ENCODE assay signal across 8 cellular contexts in genomic region chr6:29942275-29943052, GRCh38. TPM values are rescaled to one million over a fixed set of nuclear protein-coding genes. Genes with fewer than 3 reads are reported as not detected.
DNase-seq lines count a peak whose midpoint lies in the region; ATAC-seq, FAIRE-seq and TF ChIP-seq lines count a peak whose summit lies in the region.

Gene HLA-A (plus strand): TSS chr6:29942532. CDS start chr6:29942554, 22 bp downstream.

- peaks cover 0 to 6% of the 10 kb centered on the region in 2 donors for H3K36me3 ChIP-seq in kidney (ENCODE audit: control insufficient read depth in 1 of 2, insufficient read depth in 2 of 2, low read length in 2 of 2)

- TF ChIP-seq POLR2A in GM19099 (IDR thresholded peaks at IDR 0.05; ENCODE audit: extremely low read depth, insufficient read length, low read depth), result peak; percentile 95

- TF ChIP-seq CTCF in kidney (IDR thresholded peaks at IDR 0.05; ENCODE audit: borderline replicate concordance, extremely low read depth, insufficient read depth), result no peak

- H3K4me1 ChIP-seq in kidney (ENCODE audit: control insufficient read depth in 1 of 2, insufficient read depth in 1 of 2, low read depth in 1 of 2, low read length in 2 of 2), result peaks cover 5 to 7% of the 10 kb centered on the region in 2 donors

- H3K9ac ChIP-seq in kidney (ENCODE audit: low read length in 2 of 2), result peak within 1 kb of the TSS; percentile 71 to 90

- peak within 1 kb of the TSS; percentile 64 to 75 for H3K4me3 ChIP-seq in kidney (ENCODE audit: low read length in 2 of 2)

- H3K27ac ChIP-seq in kidney (ENCODE audit: low read depth in 2 of 2, low read length in 2 of 2), result peak within 1 kb of the TSS; percentile 92 to 94

- DNase-seq in AG20443 (ENCODE audit: low spot score) (peak; percentile 95), NCI-H460 (ENCODE audit: extremely low read depth, low read depth) (peak; percentile 91), cerebellum (ENCODE audit: low spot score) (peak; percentile 93), kidney (peak; percentile 97)
- DNase-seq in activated CD4-positive, alpha-beta T cell treated with anti-CD3 and anti-CD28 coated beads for 24 hours (ENCODE audit: low read depth in 2 of 2), result peak; percentile 83 to 87
- peak; percentile 83 to 89 for DNase-seq in stimulated activated CD4-positive, alpha-beta T cell treated with anti-CD3 and anti-CD28 coated beads, Interleukin-15, amount 100 ng/mL, for 1 hour (ENCODE audit: low read depth in 1 of 2, low spot score in 1 of 2)

- intact Hi-C loops in kidney (cut with DNase I), result no loop called here

- ATAC-seq in HG03378 (IDR thresholded peaks at IDR 0.05; ENCODE audit: unreplicated experiment), result peak; percentile 87

- H3K9me3 ChIP-seq in kidney (ENCODE audit: control insufficient read depth in 1 of 2, low read length in 2 of 2), result no peaks in the 10 kb centered on the region

- FAIRE-seq in kidney (lab: Jason Lieb, UNC), result peak; percentile 85

RNA-seq across cellular contexts. Expression of gene HLA-A, which starts in this region (rescaled TPM):
- 605 and 660 TPM in 2 replicates for total RNA-seq in NCI-H460 (2014; rRNA removed; shearing (Covaris generic))
- polyA plus RNA-seq in NCI-H460 (2014; cell fraction: nucleus; rRNA removed), result 738 and 770 TPM in 2 replicates
- total RNA-seq in cerebellum, result 38.9 TPM
- total RNA-seq in kidney, result 695 TPM
- 1,143 TPM for polyA plus RNA-seq in kidney (ENCODE audit: insufficient read depth, low read depth, low replicate concordance)

Comparison
In these comparisons a context has a peak if more than half of its experiments do, and no peak if none do; other contexts are left out.
1. Peak in every context shown above with its lines: DNase-seq, ATAC-seq, H3K4me3 ChIP-seq and H3K27ac ChIP-seq.
2. RNA of gene HLA-A (total RNA-seq): 695 TPM in kidney (single experiment) and 605 to 660 TPM in NCI-H460; 38.9 TPM in cerebellum (single experiment); every median in the first group is over 10 times any median in the second.